In the genomic region with DNA sequence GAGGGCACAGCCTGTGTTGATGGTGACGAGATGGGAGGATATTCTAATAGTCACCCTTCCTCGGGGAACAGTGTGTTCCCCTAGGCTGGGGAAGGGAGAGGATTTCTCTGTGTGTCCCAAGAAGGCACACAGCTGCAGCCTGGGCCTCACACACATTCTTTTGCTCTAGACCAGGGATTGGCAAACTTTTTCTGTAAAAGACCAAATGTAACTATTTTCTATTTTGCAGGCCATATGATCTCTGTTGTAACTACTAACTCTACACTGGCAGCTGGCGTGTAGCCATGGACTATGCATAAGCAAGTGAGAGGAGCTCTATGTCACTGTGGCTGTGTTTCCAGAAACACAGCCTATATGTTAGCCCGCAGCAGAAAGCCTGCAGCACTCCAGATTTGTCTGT, we compare ENCODE assay signal across 20 cellular contexts.
DNase-seq lines count a peak whose midpoint lies in the region; TF ChIP-seq lines count a peak whose summit lies in the region.
"Had no signal": no experiment of that assay in that cellular context is flagged by ENCODE, and none has a peak within 500 bp of the region (broad histone marks: within the 10 kb centered on the region; RNA-seq: fewer than 3 reads in every experiment).

No MANE protein-coding gene starts in this region.

- H3K4me2 ChIP-seq in H9 (ENCODE audit: insufficient read depth, insufficient read length, low read length) (no peak overlapping the region), hepatocyte (peak overlapping the region; percentile 31)

- no peak overlapping the region for H2BK20ac ChIP-seq in H9 (ENCODE audit: low read depth, low read length, poor library complexity, severe bottlenecking)

- H3K4me1 Mint-ChIP-seq in H9 (peaks cover 16 to 25% of the 10 kb centered on the region in 2 experiments), progenitor cell of endocrine pancreas (ENCODE audit: low read depth) (peaks cover 6% of the 10 kb centered on the region)
- no peaks in the 10 kb centered on the region for H3K4me1 Mint-ChIP-seq in CD8-positive, alpha-beta memory T cell
- no peaks in the 10 kb centered on the region for H3K4me1 Mint-ChIP-seq in activated T-helper 1 cell treated with anti-CD3 and anti-CD28 coated beads, Interleukin-12 subunit alpha, Interleukin-12 subunit beta, Interleukin-2, Interleukin-4 antibody, amounts not matched to agents 30 ng/mL and 10 ng/mL and 1 ng/mL, durations not matched to agents 14 hours and 24 hours and 36 hours (ENCODE audit: low read depth)
- H3K4me1 Mint-ChIP-seq: activated naive CD8-positive, alpha-beta T cell treated with anti-CD3 and anti-CD28 coated beads, Interleukin-2, amount 50 U/mL, for 24 hours; CD4-positive, CD25-positive, alpha-beta regulatory T cell; stimulated activated effector memory CD8-positive, alpha-beta T cell treated with anti-CD3 and anti-CD28 coated beads, Interleukin-12 subunit alpha, Interleukin-12 subunit beta, amount 100 ng/mL, for 72 hours had no signal

- no peak overlapping the region for H3K14ac ChIP-seq in H9 (ENCODE audit: insufficient read depth, low read length)

- H3K56ac ChIP-seq in H9 (ENCODE audit: insufficient read length, low read depth, low read length), result no peak overlapping the region

- no peak overlapping the region for H2BK120ac ChIP-seq in H9 (ENCODE audit: low read depth, low read length, poor library complexity, severe bottlenecking)

- no peak overlapping the region for H3T11ph ChIP-seq in H9 (ENCODE audit: low read length)

- no peak overlapping the region for H3K4ac ChIP-seq in H9 (ENCODE audit: low read depth, low read length)

- H3K23me2 ChIP-seq in H9 (ENCODE audit: insufficient read length, low read depth, low read length, poor library complexity, severe bottlenecking), result no peaks in the 10 kb centered on the region

- H3K9me3 ChIP-seq in H9 (ENCODE audit: control insufficient read depth, low read depth, low read length), result no peaks in the 10 kb centered on the region
- no peaks in the 10 kb centered on the region for H3K9me3 ChIP-seq in hepatocyte (ENCODE audit: low read depth)
- no peaks in the 10 kb centered on the region for H3K9me3 ChIP-seq in CD8-positive, alpha-beta memory T cell (ENCODE audit: low read length)
- H3K9me3 ChIP-seq: SJCRH30 had no signal

- H3K4me1 ChIP-seq in H9 (ENCODE audit: insufficient read depth, low read length), result no peaks in the 10 kb centered on the region; the same call in 1 of the 2 replicates
- peaks cover 11% of the 10 kb centered on the region for H3K4me1 ChIP-seq in hepatocyte (ENCODE audit: insufficient read depth)
- no peaks in the 10 kb centered on the region for H3K4me1 ChIP-seq in CD8-positive, alpha-beta memory T cell (ENCODE audit: insufficient read depth, low read length)
- H3K4me1 ChIP-seq: heart left ventricle, left ventricle myocardium inferior, SJCRH30 had no signal

- H3K27ac ChIP-seq in H9 (ENCODE audit: insufficient read length, low read depth, low read length), result no peak overlapping the region
- peak overlapping the region; percentile 68 for H3K27ac ChIP-seq in hepatocyte
- no peak overlapping the region for H3K27ac ChIP-seq in CD8-positive, alpha-beta memory T cell (ENCODE audit: low read depth, low read length)
- H3K27ac ChIP-seq: heart left ventricle, left ventricle myocardium inferior, SJCRH30 had no signal

- POLR2A ChIA-PET in CD8-positive, alpha-beta memory T cell (lab: Charles Lee), result no interaction called here

- H3K27me3 Mint-ChIP-seq in H9 (ENCODE audit: low read depth), result no peaks in the 10 kb centered on the region
- no peaks in the 10 kb centered on the region for H3K27me3 Mint-ChIP-seq in progenitor cell of endocrine pancreas
- H3K27me3 Mint-ChIP-seq in CD8-positive, alpha-beta memory T cell, result no peaks in the 10 kb centered on the region
- no peaks in the 10 kb centered on the region for H3K27me3 Mint-ChIP-seq in activated T-helper 1 cell treated with anti-CD3 and anti-CD28 coated beads, Interleukin-12 subunit alpha, Interleukin-12 subunit beta, Interleukin-2, Interleukin-4 antibody, amounts not matched to agents 30 ng/mL and 10 ng/mL and 1 ng/mL, durations not matched to agents 14 hours and 24 hours and 36 hours (ENCODE audit: insufficient read depth)
- H3K27me3 Mint-ChIP-seq: activated naive CD8-positive, alpha-beta T cell treated with anti-CD3 and anti-CD28 coated beads, Interleukin-2, amount 50 U/mL, for 24 hours; CD4-positive, CD25-positive, alpha-beta regulatory T cell had no signal

- H3K79me1 ChIP-seq in H9 (ENCODE audit: insufficient read depth, low read depth, low read length, poor library complexity, severe bottlenecking), result no peaks in the 10 kb centered on the region

- no peak overlapping the region for H4K5ac ChIP-seq in H9 (ENCODE audit: insufficient read length, low read depth, low read length)

- H3K4me3 Mint-ChIP-seq in H9, result no peak overlapping the region
- no peak overlapping the region for H3K4me3 Mint-ChIP-seq in progenitor cell of endocrine pancreas (ENCODE audit: low read depth)
- no peak overlapping the region for H3K4me3 Mint-ChIP-seq in CD8-positive, alpha-beta memory T cell
- H3K4me3 Mint-ChIP-seq in activated T-helper 1 cell treated with anti-CD3 and anti-CD28 coated beads, Interleukin-12 subunit alpha, Interleukin-12 subunit beta, Interleukin-2, Interleukin-4 antibody, amounts not matched to agents 30 ng/mL and 10 ng/mL and 1 ng/mL, durations not matched to agents 14 hours and 24 hours and 36 hours, result no peak overlapping the region
- H3K4me3 Mint-ChIP-seq: activated naive CD8-positive, alpha-beta T cell treated with anti-CD3 and anti-CD28 coated beads, Interleukin-2, amount 50 U/mL, for 24 hours; CD4-positive, CD25-positive, alpha-beta regulatory T cell; stimulated activated effector memory CD8-positive, alpha-beta T cell treated with anti-CD3 and anti-CD28 coated beads, Interleukin-12 subunit alpha, Interleukin-12 subunit beta, amount 100 ng/mL, for 72 hours had no signal

- no peak overlapping the region for H4K91ac ChIP-seq in H9 (ENCODE audit: insufficient read length, low read depth, low read length)

- no peak overlapping the region for H2AK5ac ChIP-seq in H9 (ENCODE audit: insufficient read length, low read length)

- no peak for DNase-seq in H9
- peak; percentile 9 to 67 for DNase-seq in cardiac fibroblast (ENCODE audit: low read depth in 2 of 2)
- peak; percentile 64 for DNase-seq in hepatocyte (ENCODE audit: low spot score)
- DNase-seq in progenitor cell of endocrine pancreas (ENCODE audit: low spot score, unreplicated experiment), result no peak
- DNase-seq in NCI-H446 treated with DMSO at 0.1 percent for 48 hours (lab: John Stamatoyannopoulos, UW), result no peak
- no peak for DNase-seq in CD8-positive, alpha-beta memory T cell
- DNase-seq in glomerular visceral epithelial cell (ENCODE audit: extremely low spot score), result no peak
- DNase-seq in activated T-helper 1 cell treated with anti-CD3 and anti-CD28 coated beads, Interleukin-12 subunit alpha, Interleukin-12 subunit beta, Interleukin-2, Interleukin-4 antibody, amounts not matched to agents 30 ng/mL and 10 ng/mL and 1 ng/mL, durations not matched to agents 14 hours and 24 hours and 36 hours (ENCODE audit: low spot score), result no peak
- DNase-seq: activated CD8-positive, alpha-beta memory T cell treated with anti-CD3 and anti-CD28 coated beads, Interleukin-2, amount 50 U/mL, for 48 hours; activated effector memory CD4-positive, alpha-beta T cell treated with Interleukin-2 at 50 U/mL for 16 hours; activated naive CD8-positive, alpha-beta T cell treated with anti-CD3 and anti-CD28 coated beads, Interleukin-2, amount 50 U/mL, for 24 hours; CD4-positive, CD25-positive, alpha-beta regulatory T cell; erythroblast; heart left ventricle; left ventricle myocardium inferior; MV-4-11; NCI-H187; NCI-H2227 treated with DMSO at 0.1 percent for 48 hours; SJCRH30 had no signal

- H2BK5ac ChIP-seq in H9 (ENCODE audit: insufficient read length, low read length), result no peak overlapping the region

- H4K8ac ChIP-seq in H9 (replicated peaks; ENCODE audit: insufficient read length, low read depth, low read length), result no peak overlapping the region

- H3K23ac ChIP-seq in H9 (ENCODE audit: insufficient read length, low read depth, low read length), result no peak overlapping the region

- no peaks in the 10 kb centered on the region for H3K27me3 ChIP-seq in H9 (ENCODE audit: insufficient read depth, low read length)
- H3K27me3 ChIP-seq in hepatocyte, result no peaks in the 10 kb centered on the region
- no peaks in the 10 kb centered on the region for H3K27me3 ChIP-seq in CD8-positive, alpha-beta memory T cell (ENCODE audit: insufficient read depth, low read length, poor library complexity, severe bottlenecking)
- H3K27me3 ChIP-seq: heart left ventricle, SJCRH30 had no signal

- H2BK12ac ChIP-seq in H9 (ENCODE audit: insufficient read length, low read depth, low read length), result no peak overlapping the region

- CTCF ChIA-PET in CD8-positive, alpha-beta memory T cell (lab: Charles Lee), result no interaction called here

- intact Hi-C loops in activated T-helper 1 cell treated with anti-CD3 and anti-CD28 coated beads, Interleukin-12 subunit alpha, Interleukin-12 subunit beta, Interleukin-2, Interleukin-4 antibody, amounts not matched to agents 30 ng/mL and 10 ng/mL and 1 ng/mL, durations not matched to agents 14 hours and 24 hours and 36 hours (cut with micrococcal nuclease), result no loop called here

- H3K9me2 ChIP-seq in hepatocyte (replicated peaks; ENCODE audit: insufficient read depth), result no peaks in the 10 kb centered on the region

- peaks cover under 1 to 3% of the 10 kb centered on the region in 2 experiments; a peak in 2 of 5 replicates for H3K9me3 Mint-ChIP-seq in H9
- H3K9me3 Mint-ChIP-seq in progenitor cell of endocrine pancreas (ENCODE audit: low read depth), result peaks cover 9% of the 10 kb centered on the region
- H3K9me3 Mint-ChIP-seq in CD8-positive, alpha-beta memory T cell, result peaks cover 6 to 16% (median 7%) of the 10 kb centered on the region in 5 donors
- peaks cover 3% of the 10 kb centered on the region for H3K9me3 Mint-ChIP-seq in activated T-helper 1 cell treated with anti-CD3 and anti-CD28 coated beads, Interleukin-12 subunit alpha, Interleukin-12 subunit beta, Interleukin-2, Interleukin-4 antibody, amounts not matched to agents 30 ng/mL and 10 ng/mL and 1 ng/mL, durations not matched to agents 14 hours and 24 hours and 36 hours

- peak overlapping the region; percentile 19 to 73 (median 69); a peak in 3 of 7 replicates for H3K27ac Mint-ChIP-seq in H9
- H3K27ac Mint-ChIP-seq in progenitor cell of endocrine pancreas, result peak overlapping the region; percentile 51
- peak overlapping the region in 1 of 8 donors; percentile 72 for H3K27ac Mint-ChIP-seq in CD8-positive, alpha-beta memory T cell
- no peak overlapping the region for H3K27ac Mint-ChIP-seq in activated T-helper 1 cell treated with anti-CD3 and anti-CD28 coated beads, Interleukin-12 subunit alpha, Interleukin-12 subunit beta, Interleukin-2, Interleukin-4 antibody, amounts not matched to agents 30 ng/mL and 10 ng/mL and 1 ng/mL, durations not matched to agents 14 hours and 24 hours and 36 hours
- H3K27ac Mint-ChIP-seq: activated naive CD8-positive, alpha-beta T cell treated with anti-CD3 and anti-CD28 coated beads, Interleukin-2, amount 50 U/mL, for 24 hours; CD4-positive, CD25-positive, alpha-beta regulatory T cell; stimulated activated effector memory CD8-positive, alpha-beta T cell treated with anti-CD3 and anti-CD28 coated beads, Interleukin-12 subunit alpha, Interleukin-12 subunit beta, amount 100 ng/mL, for 72 hours had no signal

- H2BK15ac ChIP-seq in H9 (ENCODE audit: low read depth, low read length), result no peak overlapping the region

- no peak for TF ChIP-seq CTCF in H9 (conservative IDR thresholded peaks at IDR 0.05)
- TF ChIP-seq CTCF in cardiac fibroblast (IDR thresholded peaks at IDR 0.05; ENCODE audit: low read depth, low read length), result no peak
- no peak for TF ChIP-seq CTCF in hepatocyte (IDR thresholded peaks at IDR 0.05; ENCODE audit: poor library complexity)
- no peak for TF ChIP-seq CTCF in progenitor cell of endocrine pancreas (IDR thresholded peaks at IDR 0.05; ENCODE audit: unreplicated experiment)

- peaks cover under 1 to 8% (median 5%) of the 10 kb centered on the region in 3 experiments; a peak in 6 of 7 replicates for H3K36me3 Mint-ChIP-seq in H9 (ENCODE audit: insufficient read depth in 1 of 3, low read depth in 3 of 3)
- H3K36me3 Mint-ChIP-seq in progenitor cell of endocrine pancreas (ENCODE audit: insufficient read depth), result peaks cover 35% of the 10 kb centered on the region
- H3K36me3 Mint-ChIP-seq in CD8-positive, alpha-beta memory T cell, result no peaks in the 10 kb centered on the region
- H3K36me3 Mint-ChIP-seq in activated T-helper 1 cell treated with anti-CD3 and anti-CD28 coated beads, Interleukin-12 subunit alpha, Interleukin-12 subunit beta, Interleukin-2, Interleukin-4 antibody, amounts not matched to agents 30 ng/mL and 10 ng/mL and 1 ng/mL, durations not matched to agents 14 hours and 24 hours and 36 hours (ENCODE audit: low read depth), result no peaks in the 10 kb centered on the region
- H3K36me3 Mint-ChIP-seq: CD4-positive, CD25-positive, alpha-beta regulatory T cell; stimulated activated effector memory CD8-positive, alpha-beta T cell treated with anti-CD3 and anti-CD28 coated beads, Interleukin-12 subunit alpha, Interleukin-12 subunit beta, amount 100 ng/mL, for 72 hours had no signal

- H3K79me2 ChIP-seq in H9 (ENCODE audit: insufficient read depth, low read length) (no peaks in the 10 kb centered on the region), hepatocyte (peaks cover 56% of the 10 kb centered on the region)

- no CpG with 5 or more reads among the region's 4 CpGs for WGBS in H9 (ENCODE audit: extremely low coverage, insufficient read length, low lambda C conversion rate)
- 58% methylated on average over 4 of the region's 4 CpGs for WGBS in hepatocyte (ENCODE audit: low lambda C conversion rate, missing lambda C conversion rate)

- no peak overlapping the region for H3K9ac ChIP-seq in H9 (ENCODE audit: extremely low read depth, insufficient read length, low read length)

- no peaks in the 10 kb centered on the region for H3K36me3 ChIP-seq in hepatocyte (replicated peaks; ENCODE audit: insufficient read depth, low read depth)
- H3K36me3 ChIP-seq in CD8-positive, alpha-beta memory T cell (ENCODE audit: insufficient read depth, low read length), result no peaks in the 10 kb centered on the region
- H3K36me3 ChIP-seq: heart left ventricle, left ventricle myocardium inferior, SJCRH30 had no signal

- no peak overlapping the region for H2AFZ ChIP-seq in H9 (ENCODE audit: low read length)
- no peak overlapping the region for H2AFZ ChIP-seq in hepatocyte

- H4K20me1 ChIP-seq in H9 (ENCODE audit: control insufficient read depth, insufficient read depth, insufficient read length) (no peaks in the 10 kb centered on the region), hepatocyte (ENCODE audit: insufficient read depth, poor library complexity, severe bottlenecking) (no peaks in the 10 kb centered on the region)

- H3K4me3 ChIP-seq in cardiac fibroblast (replicated peaks in 1 of 2; ENCODE audit: low read depth in 2 of 2, low read length in 2 of 2) (no peak overlapping the region), hepatocyte (no peak overlapping the region)
- no peak overlapping the region for H3K4me3 ChIP-seq in CD8-positive, alpha-beta memory T cell (ENCODE audit: low read length)
- H3K4me3 ChIP-seq: heart left ventricle, left ventricle myocardium inferior, SJCRH30 had no signal

- H3K18ac ChIP-seq in H9 (ENCODE audit: insufficient read length, low read depth, low read length), result no peak overlapping the region

Comparison
In these comparisons a context has a peak if more than half of its experiments do, and no peak if none do; other contexts are left out.
1. DNase-seq: peak in cardiac fibroblast (2 of 2) and hepatocyte (single experiment); none in H9 (single experiment), progenitor cell of endocrine pancreas (single experiment), NCI-H446 treated with DMSO at 0.1 percent for 48 hours (single experiment), CD8-positive, alpha-beta memory T cell (0 of 5), glomerular visceral epithelial cell (single experiment) and activated T-helper 1 cell treated with anti-CD3 and anti-CD28 coated beads, Interleukin-12 subunit alpha, Interleukin-12 subunit beta, Interleukin-2, Interleukin-4 antibody, amounts not matched to agents 30 ng/mL and 10 ng/mL and 1 ng/mL, durations not matched to agents 14 hours and 24 hours and 36 hours (single experiment).